8 cellular contexts compared by ENCODE assay signal in genomic region chr4:124262211-124263179, GRCh38.
A peak's percentile ranks its signal among the peaks of the same experiment; 100 is the strongest.
DNase-seq lines count a peak whose midpoint lies in the region; ATAC-seq, FAIRE-seq and TF ChIP-seq lines count a peak whose summit lies in the region.

No MANE protein-coding gene starts in this region.

- DNase-seq in AG09309 (ENCODE audit: low read depth) (peak; percentile 72), GM18507 (ENCODE audit: extremely low spot score, insufficient read length, low read depth) (no peak), NCI-H1930 (lab: John Stamatoyannopoulos, UW) (peak; percentile 58 to 64), T-helper 9 cell (peak; percentile 1), cerebellar cortex (ENCODE audit: low spot score) (peak; percentile 81), left colon (peak; percentile 25 to 41)
- DNase-seq in stimulated activated CD4-positive, alpha-beta T cell treated with anti-CD3 and anti-CD28 coated beads, TNF-alpha, amount 100 ng/mL, for 24 hours (ENCODE audit: low read depth in 3 of 3), result peak in 2 of 3 experiments; percentile 19 to 26

- no peak overlapping the region for H3K4me3 ChIP-seq in AG09309 (ENCODE audit: control insufficient read depth, low read depth, low read length)

- ATAC-seq in HG02938 (IDR thresholded peaks at IDR 0.05; ENCODE audit: unreplicated experiment) (peak; percentile 96), left colon (peak; percentile 82)

- FAIRE-seq in GM18507 (lab: Jason Lieb, UNC), result peak; percentile 70

- TF ChIP-seq CTCF in AG09309 (IDR thresholded peaks at IDR 0.05; ENCODE audit: control insufficient read depth, insufficient read depth, low read depth, low read length, missing control alignments), result peak; percentile 87

- intact Hi-C loops in left colon (cut with DNase I, micrococcal nuclease), result loop anchor here in 1 of 2 donors (10.0 kb wide), 2 partner anchors 878 to 1168 kb away; no protein-coding TSS in a partner anchor
